8 cellular contexts compared by ENCODE assay signal in genomic region chr16:15950869-15951268, GRCh38. TPM values are rescaled to one million over a fixed set of nuclear protein-coding genes. Genes with fewer than 3 reads are reported as not detected.
A peak's percentile ranks its signal among the peaks of the same experiment; 100 is the strongest.
DNase-seq lines count a peak whose midpoint lies in the region; ATAC-seq and TF ChIP-seq lines count a peak whose summit lies in the region.

No MANE protein-coding gene starts in this region.

- peaks cover 0 to 31% of the 10 kb centered on the region in 2 donors for H3K4me1 ChIP-seq in right atrium auricular region
- peaks cover 60% of the 10 kb centered on the region for H3K4me1 ChIP-seq in mononuclear cell (ENCODE audit: insufficient read depth, low read length)

- POLR2A ChIA-PET in MCF 10A (lab: Yijun Ruan, JAX) (interaction anchor here (0.8 to 3.7 kb wide), 17 partner anchors 8 to 308 kb away, joined by 3 to 32 read pairs (median 5); partner anchors contain the start of genes CEP20 and MARF1), HEK293T (lab: Yijun Ruan, JAX) (interaction anchor here (1.3 to 1.5 kb wide), 2 partner anchors 9 to 63 kb away, joined by 4 to 6 read pairs; partner anchors contain the start of gene CEP20)

- ATAC-seq in Right ventricle myocardium inferior, result no peak

- BruUV-seq in MCF 10A (replicated peaks; lab: Mats Ljungman, UMichigan), result TSS peak; percentile 33

- H3K27ac Mint-ChIP-seq in MCF 10A (ENCODE audit: low read depth, unreplicated experiment), result peak overlapping the region; percentile 92

- H3K4me1 Mint-ChIP-seq in MCF 10A (ENCODE audit: insufficient read depth, unreplicated experiment), result peaks cover 23% of the 10 kb centered on the region

- no peaks in the 10 kb centered on the region for H3K36me3 ChIP-seq in right atrium auricular region

- no peak for TF ChIP-seq CTCF in right atrium auricular region (IDR thresholded peaks at IDR 0.05)
- no peak for TF ChIP-seq CTCF in MCF 10A (IDR thresholded peaks at IDR 0.05; ENCODE audit: unreplicated experiment)

- H3K36me3 Mint-ChIP-seq in MCF 10A (ENCODE audit: insufficient read depth, unreplicated experiment), result peaks cover 4% of the 10 kb centered on the region

- H3K4me3 Mint-ChIP-seq in MCF 10A (ENCODE audit: unreplicated experiment), result peak overlapping the region; percentile 87

- CTCF ChIA-PET in MCF 10A (lab: Yijun Ruan, JAX) (interaction anchor here (1.0 to 1.3 kb wide), 3 partner anchors 46 to 92 kb away, joined by 3 to 11 read pairs (median 3); no protein-coding TSS in a partner anchor), HEK293T (lab: Yijun Ruan, JAX) (no interaction called here)

- DNase-seq in right atrium auricular region (ENCODE audit: low spot score), result no peak
- no peak for DNase-seq in Right ventricle myocardium inferior (ENCODE audit: missing footprints)
- no peak for DNase-seq in MCF 10A (ENCODE audit: unreplicated experiment)
- DNase-seq in GM03348 (ENCODE audit: low spot score), result no peak
- no peak for DNase-seq in HEK293T (ENCODE audit: extremely low spot score)
- DNase-seq in MV-4-11 (lab: John Stamatoyannopoulos, UW), result no peak
- DNase-seq in GDM1 (lab: John Stamatoyannopoulos, UW), result no peak

- no peaks in the 10 kb centered on the region for H3K27me3 Mint-ChIP-seq in MCF 10A (ENCODE audit: insufficient read depth, unreplicated experiment)

- H3K9me3 Mint-ChIP-seq in MCF 10A (ENCODE audit: unreplicated experiment), result no peaks in the 10 kb centered on the region

- intact Hi-C loops in Right ventricle myocardium inferior (cut with DNase I) (loop anchor here (5.0 kb wide), 2 partner anchors 64 to 71 kb away; partner anchors contain the start of gene CEP20), MCF 10A (cut with micrococcal nuclease) (loop anchor here (1.0 to 5.0 kb wide), 2 partner anchors 76 to 77 kb away; no protein-coding TSS in a partner anchor)

- H3K9me3 ChIP-seq in right atrium auricular region (no peaks in the 10 kb centered on the region), mononuclear cell (ENCODE audit: low read depth, low read length) (no peaks in the 10 kb centered on the region)

- peak overlapping the region; percentile 79 to 87 for H3K27ac ChIP-seq in right atrium auricular region

- H3K4me3 ChIP-seq in right atrium auricular region, result peak overlapping the region; percentile 86 to 91
- H3K4me3 ChIP-seq in mononuclear cell (ENCODE audit: low read length), result peak overlapping the region; percentile 73

- no peaks in the 10 kb centered on the region for H3K27me3 ChIP-seq in right atrium auricular region
- no peaks in the 10 kb centered on the region for H3K27me3 ChIP-seq in mononuclear cell (ENCODE audit: insufficient read depth, low read length)

TF ChIP-seq in HEK293T, 16 proteins besides CTCF, POLR2A, EP300 and RAD21:
- TF ChIP-seq PKNOX1 (IDR thresholded peaks at IDR 0.05), result no peak
- TF ChIP-seq FOXK2 (IDR thresholded peaks at IDR 0.05), result no peak
- no peak for TF ChIP-seq CTBP1 (IDR thresholded peaks at IDR 0.05; ENCODE audit: borderline replicate concordance)
- TF ChIP-seq LEF1 (IDR thresholded peaks at IDR 0.05; ENCODE audit: borderline replicate concordance), result no peak
- TF ChIP-seq HDGF (IDR thresholded peaks at IDR 0.05; ENCODE audit: borderline replicate concordance), result no peak
- TF ChIP-seq SP1 (IDR thresholded peaks at IDR 0.05), result no peak
- no peak for TF ChIP-seq ZNF384 (IDR thresholded peaks at IDR 0.05)
- no peak for TF ChIP-seq BHLHE40 (IDR thresholded peaks at IDR 0.05; ENCODE audit: borderline replicate concordance)
- no peak for TF ChIP-seq SUZ12 (IDR thresholded peaks at IDR 0.05)
- no peak for TF ChIP-seq ELF4 (IDR thresholded peaks at IDR 0.05)
- no peak for TF ChIP-seq TARDBP (IDR thresholded peaks at IDR 0.05)
- TF ChIP-seq L3MBTL2 (conservative IDR thresholded peaks at IDR 0.05), result no peak
- TF ChIP-seq NFRKB (IDR thresholded peaks at IDR 0.05), result no peak
- TF ChIP-seq ARNT (IDR thresholded peaks at IDR 0.05), result no peak
- TF ChIP-seq FOXM1 (IDR thresholded peaks at IDR 0.05; ENCODE audit: borderline replicate concordance), result no peak
- TF ChIP-seq FOXA1 (IDR thresholded peaks at IDR 0.05), result no peak

RNA-seq across cellular contexts. Expression of gene ABCC1, which starts 1.5 kb away (rescaled TPM):
- total RNA-seq in right atrium auricular region (10 to 100 TPM; 15.2 to 27.5 TPM), Right ventricle myocardium inferior (24.5 TPM), MCF 10A (2022) (72.5 and 95.3 TPM in 2 replicates), mononuclear cell (27.0 TPM)
